ENCODE assay signal across 8 cellular contexts in the genomic region with DNA sequence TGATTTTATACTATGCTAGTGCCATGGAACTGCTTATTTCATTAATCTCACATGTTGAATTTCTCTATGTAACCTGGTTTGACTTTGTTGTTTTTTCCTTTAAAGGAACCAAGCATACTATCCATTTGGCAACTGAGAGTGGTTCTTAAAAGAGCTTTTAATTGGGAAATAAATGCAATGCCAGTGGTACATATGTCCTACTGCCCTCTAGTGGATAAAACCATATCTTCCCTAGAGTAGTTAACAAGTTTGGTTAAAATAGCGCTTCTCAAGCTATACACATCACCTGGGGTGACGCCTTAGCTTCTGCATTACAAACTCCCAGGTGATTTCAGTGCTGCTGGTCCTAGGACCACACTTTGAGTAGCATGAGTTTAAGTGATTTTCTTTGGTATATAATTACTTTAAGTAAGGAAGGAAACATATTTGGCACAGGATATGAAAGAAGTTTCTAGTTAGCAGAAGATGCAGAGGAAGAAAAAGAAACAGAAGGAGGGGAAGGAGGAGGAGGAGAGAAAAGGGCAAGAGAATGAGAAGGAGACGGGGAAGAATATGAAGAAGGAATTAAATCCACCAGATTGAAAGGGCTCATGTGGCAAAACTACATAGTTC. TPM values are rescaled to one million over a fixed set of nuclear protein-coding genes. Genes with fewer than 3 reads are reported as not detected.
A peak's percentile ranks its signal among the peaks of the same experiment; 100 is the strongest.
DNase-seq lines count a peak whose midpoint lies in the region; ATAC-seq and TF ChIP-seq lines count a peak whose summit lies in the region.

No MANE protein-coding gene starts in this region.

- no peaks in the 10 kb centered on the region for H3K27me3 Mint-ChIP-seq in progenitor cell of endocrine pancreas

- no peak for TF ChIP-seq EP300 in sigmoid colon (IDR thresholded peaks at IDR 0.05)

- no peaks in the 10 kb centered on the region for H3K36me3 ChIP-seq in sigmoid colon

- H3K27me3 ChIP-seq in HL-60 (ENCODE audit: insufficient read depth, poor library complexity, severe bottlenecking) (no peaks in the 10 kb centered on the region), sigmoid colon (no peaks in the 10 kb centered on the region)

- H3K9me3 Mint-ChIP-seq in progenitor cell of endocrine pancreas (ENCODE audit: low read depth), result no peaks in the 10 kb centered on the region

- TF ChIP-seq CTCF in HL-60 (IDR thresholded peaks at IDR 0.05; ENCODE audit: insufficient read depth, low read length) (peak; percentile 29), progenitor cell of endocrine pancreas (IDR thresholded peaks at IDR 0.05; ENCODE audit: unreplicated experiment) (peak; percentile 73), sigmoid colon (IDR thresholded peaks at IDR 0.05) (peak in 2 of 4 experiments; percentile 22 to 48)

- peak; percentile 32 for DNase-seq in AG08395 (ENCODE audit: low spot score)
- DNase-seq in HL-60 (ENCODE audit: low read depth in 1 of 2, low spot score in 1 of 2), result no peak
- DNase-seq in OCI-M1 (lab: John Stamatoyannopoulos, UW), result peak; percentile 81
- DNase-seq in fibroblast of gingiva (ENCODE audit: low read depth), result peak; percentile 75
- no peak for DNase-seq in progenitor cell of endocrine pancreas (ENCODE audit: low spot score, unreplicated experiment)
- no peak for DNase-seq in hypothalamus (lab: John Stamatoyannopoulos, UW)
- no peak for DNase-seq in sigmoid colon

- no peak overlapping the region for H3K27ac ChIP-seq in HL-60 (replicated peaks)
- H3K27ac ChIP-seq in sigmoid colon, result peak overlapping the region in 2 of 4 donors; percentile 28 to 47

- H3K4me3 ChIP-seq in HL-60 (replicated peaks; ENCODE audit: insufficient read depth, low read length), result no peak overlapping the region
- no peak overlapping the region for H3K4me3 ChIP-seq in sigmoid colon

- no peak overlapping the region for H3K4me3 Mint-ChIP-seq in progenitor cell of endocrine pancreas (ENCODE audit: low read depth)

- H3K36me3 Mint-ChIP-seq in progenitor cell of endocrine pancreas (ENCODE audit: insufficient read depth), result no peaks in the 10 kb centered on the region

- intact Hi-C loops in sigmoid colon (cut with DNase I), result loop anchor here (5.0 to 10.0 kb wide), 2 partner anchors 52 to 600 kb away; a partner anchor contains a TSS

- peaks cover 0 to 7% (median 0%) of the 10 kb centered on the region in 4 donors for H3K4me1 ChIP-seq in sigmoid colon

- peaks cover 2% of the 10 kb centered on the region for H3K4me1 Mint-ChIP-seq in progenitor cell of endocrine pancreas (ENCODE audit: low read depth)

- no peak overlapping the region for H3K27ac Mint-ChIP-seq in progenitor cell of endocrine pancreas

- peak; percentile 62 for ATAC-seq in GM18873 (IDR thresholded peaks at IDR 0.05; ENCODE audit: low FRiP score, unreplicated experiment)

- no peaks in the 10 kb centered on the region for H3K9me3 ChIP-seq in sigmoid colon

- 31 to 37% methylated on average over 3 of the region's 3 CpGs for WGBS in sigmoid colon, 2 donors

- no peak for TF ChIP-seq POLR2A in sigmoid colon (IDR thresholded peaks at IDR 0.05)

RNA-seq across cellular contexts. Expression of a gene that starts 56.8 kb away (rescaled TPM):
- total RNA-seq in progenitor cell of endocrine pancreas (2.4 and 2.7 TPM in 2 replicates), sigmoid colon (10 to 100 TPM; 25.8 to 44.9 (median 27.4) TPM)
- 1 to 10 TPM in 2 of 3 donors, under 1 TPM in 1; 0.92 to 8.4 (median 3.9) TPM for polyA plus RNA-seq in sigmoid colon

Comparison
In these comparisons a context has a peak if more than half of its experiments do, and no peak if none do; other contexts are left out.
1. DNase-seq: peak in AG08395 (single experiment), OCI-M1 (single experiment) and fibroblast of gingiva (single experiment); none in HL-60 (0 of 2), progenitor cell of endocrine pancreas (single experiment), hypothalamus (0 of 51) and sigmoid colon (single experiment).